ENCODE assay signal across 1 cellular context in genomic region chr6:42217523-42218367, GRCh38.
TF ChIP-seq lines count a peak whose summit lies in the region.

MRPS10 (minus strand) TSS chr6:42217861; CDS start chr6:42217849, 12 bp downstream.

TF ChIP-seq in GM12878, 131 proteins besides CTCF, POLR2A, EP300 and RAD21 (continued from another document and continues in another):
- no peak for TF ChIP-seq SKIL (IDR thresholded peaks at IDR 0.05; ENCODE audit: low read depth, poor library complexity, severe bottlenecking)
- TF ChIP-seq KLF5 (IDR thresholded peaks at IDR 0.05; ENCODE audit: partially characterized antibody): no peak
- peak; percentile 86 for TF ChIP-seq MTA2 (IDR thresholded peaks at IDR 0.05; ENCODE audit: low read depth)
- peak; percentile 96 for TF ChIP-seq POLR2AphosphoS5 (IDR thresholded peaks at IDR 0.05; ENCODE audit: low read length)
- TF ChIP-seq RBBP5 (conservative IDR thresholded peaks at IDR 0.05): no peak
- TF ChIP-seq NRF1 (conservative IDR thresholded peaks at IDR 0.05; ENCODE audit: low read depth, low read length): no peak
- TF ChIP-seq CHD2 (IDR thresholded peaks at IDR 0.05; ENCODE audit: borderline replicate concordance, low read depth, low read length): 0 out of 2 replicates have a peak, but pooled peaks have one; percentile 55
- TF ChIP-seq PKNOX1 (IDR thresholded peaks at IDR 0.05): no peak
- no peak for TF ChIP-seq MEF2A (IDR thresholded peaks at IDR 0.05; ENCODE audit: insufficient read depth, low read depth, low read length)
- peak; percentile 86; the same call in 1 of the 2 replicates for TF ChIP-seq TARDBP (IDR thresholded peaks at IDR 0.05; ENCODE audit: borderline replicate concordance)
- peak; percentile 49; the same call in 1 of the 2 replicates for TF ChIP-seq RUNX3 (IDR thresholded peaks at IDR 0.05; ENCODE audit: low read length)
- no peak for TF ChIP-seq KDM1A (IDR thresholded peaks at IDR 0.05; ENCODE audit: borderline replicate concordance)
- TF ChIP-seq JUNB (IDR thresholded peaks at IDR 0.05): no peak; the same call in 1 of the 2 replicates
- TF ChIP-seq ZNF592 (IDR thresholded peaks at IDR 0.05): 0 out of 2 replicates have a peak, but pooled peaks have one; percentile 26
- peak; percentile 90 for TF ChIP-seq PML (IDR thresholded peaks at IDR 0.05; ENCODE audit: low read length)
- no peak for TF ChIP-seq DPF2 (IDR thresholded peaks at IDR 0.05)
- TF ChIP-seq CREB1 (IDR thresholded peaks at IDR 0.05; ENCODE audit: low read depth): peak; percentile 77
- TF ChIP-seq ZBTB4 (CRISPR knock-in tag; IDR thresholded peaks at IDR 0.05): no peak
- TF ChIP-seq HCFC1 (IDR thresholded peaks at IDR 0.05; ENCODE audit: low read length): peak; percentile 81
- peak; percentile 48; the same call in 1 of the 2 replicates for TF ChIP-seq LARP7 (IDR thresholded peaks at IDR 0.05)
- no peak for TF ChIP-seq MYC (IDR thresholded peaks at IDR 0.05; ENCODE audit: insufficient read depth, insufficient read length, insufficient replicate concordance, low read length, severe bottlenecking)
- peak; percentile 85; the same call in 1 of the 2 replicates for TF ChIP-seq ASH2L (IDR thresholded peaks at IDR 0.05; ENCODE audit: borderline replicate concordance, low read depth)
- peak; percentile 87 for TF ChIP-seq IKZF1 (conservative IDR thresholded peaks at IDR 0.05)
- no peak for TF ChIP-seq PAX8 (IDR thresholded peaks at IDR 0.05)
- TF ChIP-seq ATF7 (IDR thresholded peaks at IDR 0.05; ENCODE audit: low read depth): no peak; the same call in 1 of the 2 replicates
- peak; percentile 100 for TF ChIP-seq NR2C1 (IDR thresholded peaks at IDR 0.05)
- no peak for TF ChIP-seq ATF2 (IDR thresholded peaks at IDR 0.05; ENCODE audit: low read length)
- peak; percentile 73; the same call in 1 of the 2 replicates for TF ChIP-seq ZNF687 (IDR thresholded peaks at IDR 0.05)
- no peak; the same call in 1 of the 2 replicates for TF ChIP-seq CBX5 (IDR thresholded peaks at IDR 0.05; ENCODE audit: low read depth)
- 0 out of 2 replicates have a peak, but pooled peaks have one; percentile 55 for TF ChIP-seq HSF1 (IDR thresholded peaks at IDR 0.05; ENCODE audit: low read depth, low read length)
- no peak for TF ChIP-seq NFIC (IDR thresholded peaks at IDR 0.05; ENCODE audit: low read depth, low read length)
- peak; percentile 73; the same call in 1 of the 2 replicates for TF ChIP-seq SMAD5 (IDR thresholded peaks at IDR 0.05; ENCODE audit: low read depth)
- peak; percentile 99 for TF ChIP-seq YY1 (IDR thresholded peaks at IDR 0.05; ENCODE audit: low read depth, low read length)
- no peak for TF ChIP-seq ZBED1 (IDR thresholded peaks at IDR 0.05; ENCODE audit: borderline replicate concordance)
- no peak for TF ChIP-seq E4F1 (IDR thresholded peaks at IDR 0.05; ENCODE audit: borderline replicate concordance, partially characterized antibody)
- TF ChIP-seq CBFB (IDR thresholded peaks at IDR 0.05; ENCODE audit: low read depth): peak; percentile 63; the same call in 1 of the 2 replicates
- TF ChIP-seq NFYA (IDR thresholded peaks at IDR 0.05; ENCODE audit: borderline replicate concordance, low read depth, low read length): no peak
